16 cellular contexts compared by ENCODE assay signal in genomic region chr6:101931766-101932165, GRCh38.
A peak's percentile ranks its signal among the peaks of the same experiment; 100 is the strongest.
DNase-seq lines count a peak whose midpoint lies in the region; TF ChIP-seq lines count a peak whose summit lies in the region.
"Had no signal": no experiment of that assay in that cellular context is flagged by ENCODE, and none has a peak within 500 bp of the region (broad histone marks: within the 10 kb centered on the region; RNA-seq: fewer than 3 reads in every experiment).

No MANE protein-coding gene starts in this region.

- H4K8ac ChIP-seq in trophoblast cell (ENCODE audit: low read depth, low read length): no peak overlapping the region

- H3K27me3 ChIP-seq in trophoblast cell (ENCODE audit: insufficient read depth, low read length): no peaks in the 10 kb centered on the region
- H3K27me3 ChIP-seq: BE2C had no signal

- H3K4me3 ChIP-seq in SK-N-MC: peak overlapping the region; percentile 40; the same call in 1 of the 2 replicates
- no peak overlapping the region for H3K4me3 ChIP-seq in fibroblast of the aortic adventitia (ENCODE audit: low read depth, low read length)
- no peak overlapping the region for H3K4me3 ChIP-seq in trophoblast cell (ENCODE audit: low read depth, low read length)

- no peaks in the 10 kb centered on the region for H3K79me1 ChIP-seq in trophoblast cell (ENCODE audit: low read length)

- H2AK5ac ChIP-seq in trophoblast cell (ENCODE audit: low read length): no peak overlapping the region

- H3K79me2 ChIP-seq in trophoblast cell (ENCODE audit: control insufficient read depth, insufficient read depth, low read length, poor library complexity): no peaks in the 10 kb centered on the region

- H3K4me2 ChIP-seq in trophoblast cell (ENCODE audit: low read length): no peak overlapping the region
- H3K4me2 ChIP-seq: SK-N-SH had no signal

- no peak overlapping the region for H3K14ac ChIP-seq in trophoblast cell (ENCODE audit: low read length)

- H3K9me3 ChIP-seq in SK-N-MC (ENCODE audit: low read depth, low read length) (0 out of 2 replicates have a peak, but pooled peaks cover 2% of the 10 kb centered on the region), trophoblast cell (ENCODE audit: insufficient read depth, low read depth, low read length) (no peaks in the 10 kb centered on the region)
- H3K9me3 ChIP-seq: BE2C, SK-N-SH had no signal

- H2AFZ ChIP-seq in trophoblast cell (ENCODE audit: insufficient read depth, low read length, poor library complexity): no peak overlapping the region

- H2BK12ac ChIP-seq in trophoblast cell (ENCODE audit: low read length): no peak overlapping the region

- peak; percentile 25 for DNase-seq in EH (ENCODE audit: low read depth)
- peak; percentile 76 for DNase-seq in SK-N-MC (ENCODE audit: low read depth, low spot score)
- DNase-seq in fibroblast of the aortic adventitia (ENCODE audit: low read depth): peak; percentile 19
- DNase-seq in trophoblast cell: peak; percentile 26 to 59
- no peak for DNase-seq in HUDEP-2 (lab: John Stamatoyannopoulos, UW; ENCODE audit: unreplicated experiment in 76 of 76)
- DNase-seq in HEK293T (ENCODE audit: extremely low spot score): no peak
- DNase-seq in H4 (ENCODE audit: low spot score): no peak
- DNase-seq: BE2C; Calu3; CD4-positive, alpha-beta memory T cell; HCEC 1CT; MV-4-11; NCI-H1417 treated with DMSO at 0.1 percent for 48 hours; NCI-H2029; NCI-H2171; SK-N-SH had no signal

- TF ChIP-seq CTCF in fibroblast of the aortic adventitia (IDR thresholded peaks at IDR 0.05; ENCODE audit: insufficient read depth, low read length): no peak

- WGBS in trophoblast cell (ENCODE audit: extremely low coverage, insufficient coverage, insufficient read length): no CpG with 5 or more reads among the region's 2 CpGs

- no peak overlapping the region for H3K9ac ChIP-seq in SK-N-MC (ENCODE audit: insufficient read length)
- H3K9ac ChIP-seq in trophoblast cell (ENCODE audit: low read length): no peak overlapping the region
- H3K9ac ChIP-seq: SK-N-SH had no signal

- H3K27ac ChIP-seq in SK-N-MC (peak overlapping the region; percentile 92), trophoblast cell (ENCODE audit: low read depth, low read length) (no peak overlapping the region)

- H3K4ac ChIP-seq in trophoblast cell (ENCODE audit: low read depth, low read length): no peak overlapping the region

- no peak overlapping the region for H3K23ac ChIP-seq in trophoblast cell (ENCODE audit: low read length)

- no peak overlapping the region for H2BK5ac ChIP-seq in trophoblast cell (ENCODE audit: low read depth, low read length, poor library complexity)

- POLR2A ChIA-PET in HEK293T (lab: Yijun Ruan, JAX): no interaction called here

- no peak overlapping the region for H4K91ac ChIP-seq in trophoblast cell (ENCODE audit: low read depth, low read length)

- H4K12ac ChIP-seq in trophoblast cell (ENCODE audit: low read depth, low read length): no peak overlapping the region

- H2BK120ac ChIP-seq in trophoblast cell (ENCODE audit: insufficient read depth, low read length, poor library complexity): no peak overlapping the region

- H3K4me1 ChIP-seq in trophoblast cell (ENCODE audit: control insufficient read depth in 1 of 2, insufficient read depth in 2 of 2, low read length in 2 of 2): no peaks in the 10 kb centered on the region
- H3K4me1 ChIP-seq: BE2C had no signal

- CTCF ChIA-PET in HEK293T (lab: Yijun Ruan, JAX): no interaction called here

- H3K18ac ChIP-seq in trophoblast cell (ENCODE audit: low read length): no peak overlapping the region

- H3K36me3 ChIP-seq in SK-N-MC (ENCODE audit: insufficient read depth, low read length): peaks cover 21% of the 10 kb centered on the region
- H3K36me3 ChIP-seq in trophoblast cell (ENCODE audit: control insufficient read depth in 1 of 2, insufficient read depth in 2 of 2, low read length in 2 of 2): no peaks in the 10 kb centered on the region
- H3K36me3 ChIP-seq: BE2C had no signal

TF ChIP-seq in HEK293T, 16 proteins besides CTCF, POLR2A, EP300 and RAD21:
- TF ChIP-seq NFRKB (IDR thresholded peaks at IDR 0.05) (no peak), SP1 (IDR thresholded peaks at IDR 0.05) (no peak), FOXA1 (IDR thresholded peaks at IDR 0.05) (no peak), HDGF (IDR thresholded peaks at IDR 0.05; ENCODE audit: borderline replicate concordance) (no peak), FOXK2 (IDR thresholded peaks at IDR 0.05) (no peak), LEF1 (IDR thresholded peaks at IDR 0.05; ENCODE audit: borderline replicate concordance) (no peak), SUZ12 (IDR thresholded peaks at IDR 0.05) (no peak), L3MBTL2 (conservative IDR thresholded peaks at IDR 0.05) (no peak), ELF4 (IDR thresholded peaks at IDR 0.05) (no peak), PKNOX1 (IDR thresholded peaks at IDR 0.05) (no peak), ARNT (IDR thresholded peaks at IDR 0.05) (no peak), TARDBP (IDR thresholded peaks at IDR 0.05) (no peak), CTBP1 (IDR thresholded peaks at IDR 0.05; ENCODE audit: borderline replicate concordance) (no peak), BHLHE40 (IDR thresholded peaks at IDR 0.05; ENCODE audit: borderline replicate concordance) (no peak), ZNF384 (IDR thresholded peaks at IDR 0.05) (no peak)

Comparison
In these comparisons a context has a peak if more than half of its experiments do, and no peak if none do; other contexts are left out.
1. DNase-seq: peak in EH (single experiment), SK-N-MC (single experiment), fibroblast of the aortic adventitia (single experiment) and trophoblast cell (2 of 2); none in HUDEP-2 (0 of 76), HEK293T (single experiment) and H4 (single experiment).